Comparison of ENCODE assay signal across 13 cellular contexts in genomic region chr9:129170229-129170628, GRCh38. TPM values are rescaled to one million over a fixed set of nuclear protein-coding genes. Genes with fewer than 3 reads are reported as not detected.
DNase-seq lines count a peak whose midpoint lies in the region; ATAC-seq and TF ChIP-seq lines count a peak whose summit lies in the region.
"Had no signal": no experiment of that assay in that cellular context is flagged by ENCODE, and none has a peak within 500 bp of the region (broad histone marks: within the 10 kb centered on the region; RNA-seq: fewer than 3 reads in every experiment).

No MANE protein-coding gene starts in this region.

- no peak overlapping the region for H3K4me3 Mint-ChIP-seq in activated CD8-positive, alpha-beta memory T cell treated with anti-CD3 and anti-CD28 coated beads, Interleukin-2, amount 10 ng/mL, durations not matched to agents 7 days and 5 days
- no peak overlapping the region for H3K4me3 Mint-ChIP-seq in naive thymus-derived CD8-positive, alpha-beta T cell

- peaks cover 19% of the 10 kb centered on the region for H3K27me3 Mint-ChIP-seq in activated CD8-positive, alpha-beta memory T cell treated with anti-CD3 and anti-CD28 coated beads, Interleukin-2, amount 10 ng/mL, durations not matched to agents 7 days and 5 days
- peaks cover 0 to 3% (median 0%) of the 10 kb centered on the region in 5 donors for H3K27me3 Mint-ChIP-seq in naive thymus-derived CD8-positive, alpha-beta T cell

- ATAC-seq in activated CD8-positive, alpha-beta memory T cell treated with anti-CD3 and anti-CD28 coated beads, Interleukin-2, amount 10 ng/mL, durations not matched to agents 7 days and 5 days: no peak
- ATAC-seq in naive thymus-derived CD8-positive, alpha-beta T cell: no peak
- no peak for ATAC-seq in GM21381 (IDR thresholded peaks at IDR 0.05; ENCODE audit: unreplicated experiment)

- TF ChIP-seq POLR2A in vagina (IDR thresholded peaks at IDR 0.05): no peak

- no peaks in the 10 kb centered on the region for H3K36me3 ChIP-seq in vagina
- H3K36me3 ChIP-seq: cardiac muscle cell, spleen had no signal

- H3K27ac Mint-ChIP-seq in activated CD8-positive, alpha-beta memory T cell treated with anti-CD3 and anti-CD28 coated beads, Interleukin-2, amount 10 ng/mL, durations not matched to agents 7 days and 5 days: peak overlapping the region; percentile 71
- H3K27ac Mint-ChIP-seq in naive thymus-derived CD8-positive, alpha-beta T cell: no peak overlapping the region

- H3K4me3 ChIP-seq in epithelial cell of esophagus (ENCODE audit: low read length): no peak overlapping the region
- H3K4me3 ChIP-seq in vagina: no peak overlapping the region
- H3K4me3 ChIP-seq: cardiac muscle cell, spleen had no signal

- intact Hi-C loops in vagina (cut with DNase I): loop anchor here (10.0 kb wide), 1 partner anchor 85 kb away; no protein-coding TSS in a partner anchor

- TF ChIP-seq CTCF in RWPE1 (conservative IDR thresholded peaks at IDR 0.05; ENCODE audit: low read depth) (no peak), epithelial cell of esophagus (IDR thresholded peaks at IDR 0.05; ENCODE audit: insufficient read depth, low read depth, low read length, missing control alignments) (no peak), vagina (IDR thresholded peaks at IDR 0.05) (no peak)

- DNase-seq in activated CD8-positive, alpha-beta memory T cell treated with anti-CD3 and anti-CD28 coated beads, Interleukin-2, amount 10 ng/mL, durations not matched to agents 7 days and 5 days: peak; percentile 55
- DNase-seq in activated CD8-positive, alpha-beta memory T cell treated with anti-CD3 and anti-CD28 coated beads for 24 hours: no peak
- DNase-seq in RWPE1 (ENCODE audit: low spot score) (peak; percentile 28), epithelial cell of esophagus (ENCODE audit: low read depth) (peak; percentile 78), vagina (ENCODE audit: extremely low spot score in 2 of 2) (no peak), AG08396 (ENCODE audit: low spot score) (no peak)
- DNase-seq in naive thymus-derived CD8-positive, alpha-beta T cell: no peak
- DNase-seq: NCI-H526 treated with DMSO at 0.1 percent for 48 hours, nucleus accumbens, spleen, T1000 had no signal

- peak overlapping the region; percentile 52 for H3K27ac ChIP-seq in RWPE1
- peak overlapping the region; percentile 37 for H3K27ac ChIP-seq in vagina
- H3K27ac ChIP-seq: cardiac muscle cell, spleen had no signal

- CTCF ChIA-PET in activated CD8-positive, alpha-beta memory T cell treated with anti-CD3 and anti-CD28 coated beads, Interleukin-2, amount 10 ng/mL, durations not matched to agents 7 days and 5 days (lab: Charles Lee): interaction anchor here (0.7 to 13.4 kb wide), 8 partner anchors 13 to 454 kb away, joined by 3 to 249 read pairs (median 6); no protein-coding TSS in a partner anchor
- CTCF ChIA-PET in RWPE1 (lab: Yijun Ruan, JAX): interaction anchor here (0.6 to 1.6 kb wide), 5 partner anchors 31 to 1194 kb away, joined by 3 to 6 read pairs (median 6); no protein-coding TSS in a partner anchor

- H3K4me1 ChIP-seq in vagina: peaks cover 49% of the 10 kb centered on the region

- no peaks in the 10 kb centered on the region for H3K27me3 ChIP-seq in vagina
- H3K27me3 ChIP-seq: cardiac muscle cell had no signal

- H3K36me3 Mint-ChIP-seq in activated CD8-positive, alpha-beta memory T cell treated with anti-CD3 and anti-CD28 coated beads, Interleukin-2, amount 10 ng/mL, durations not matched to agents 7 days and 5 days: no peaks in the 10 kb centered on the region
- H3K36me3 Mint-ChIP-seq in naive thymus-derived CD8-positive, alpha-beta T cell: no peaks in the 10 kb centered on the region

- POLR2A ChIA-PET in RWPE1 (lab: Yijun Ruan, JAX; ENCODE audit: low non-redundant PET): interaction anchor here (0.6 to 0.9 kb wide), 2 partner anchors 30 to 442 kb away, joined by 4 to 6 read pairs; no protein-coding TSS in a partner anchor
- POLR2A ChIA-PET in naive thymus-derived CD8-positive, alpha-beta T cell (lab: Charles Lee): interaction anchor here (1.2 kb wide), 1 partner anchor 30 kb away, joined by 3 read pairs; no protein-coding TSS in a partner anchor

- no peaks in the 10 kb centered on the region for H3K9me3 Mint-ChIP-seq in activated CD8-positive, alpha-beta memory T cell treated with anti-CD3 and anti-CD28 coated beads, Interleukin-2, amount 10 ng/mL, durations not matched to agents 7 days and 5 days (ENCODE audit: low read depth)
- H3K9me3 Mint-ChIP-seq in naive thymus-derived CD8-positive, alpha-beta T cell: no peaks in the 10 kb centered on the region

- H3K4me1 Mint-ChIP-seq in activated CD8-positive, alpha-beta memory T cell treated with anti-CD3 and anti-CD28 coated beads, Interleukin-2, amount 10 ng/mL, durations not matched to agents 7 days and 5 days: peaks cover 33% of the 10 kb centered on the region
- H3K4me1 Mint-ChIP-seq in naive thymus-derived CD8-positive, alpha-beta T cell: peaks cover 8 to 23% (median 17%) of the 10 kb centered on the region in 4 donors

- no peaks in the 10 kb centered on the region for H3K9me3 ChIP-seq in vagina
- H3K9me3 ChIP-seq: spleen had no signal

RNA-seq across cellular contexts. Expression of gene IER5L, which starts 7.8 kb away (rescaled TPM):
- total RNA-seq in activated CD8-positive, alpha-beta memory T cell treated with anti-CD3 and anti-CD28 coated beads, Interleukin-2, amount 10 ng/mL, durations not matched to agents 7 days and 5 days: 1 to 10 TPM; 4.9 to 6.1 TPM
- 34.4 TPM for total RNA-seq in vagina
- total RNA-seq in naive thymus-derived CD8-positive, alpha-beta T cell: 1 to 10 TPM; 7.5 to 8.8 TPM
- under 1 TPM in 2 of 3 donors, not detected in 1; 0.05 to 0.49 TPM for polyA plus RNA-seq in naive thymus-derived CD8-positive, alpha-beta T cell

RNA-seq across cellular contexts. Expression of gene PTPA, which starts 59.0 kb away (rescaled TPM):
- total RNA-seq in activated CD8-positive, alpha-beta memory T cell treated with anti-CD3 and anti-CD28 coated beads, Interleukin-2, amount 10 ng/mL, durations not matched to agents 7 days and 5 days: 100 to 1,000 TPM; 115 to 129 TPM
- total RNA-seq in vagina: 46.2 TPM
- total RNA-seq in naive thymus-derived CD8-positive, alpha-beta T cell: 10 to 100 TPM; 59.7 to 60.6 TPM
- polyA plus RNA-seq in naive thymus-derived CD8-positive, alpha-beta T cell: 10 to 100 TPM; 13.7 to 15.5 (median 14.2) TPM

RNA-seq across cellular contexts. Expression of gene CRAT, which starts 59.6 kb away (rescaled TPM):
- 10 to 100 TPM; 14.1 to 17.6 TPM for total RNA-seq in activated CD8-positive, alpha-beta memory T cell treated with anti-CD3 and anti-CD28 coated beads, Interleukin-2, amount 10 ng/mL, durations not matched to agents 7 days and 5 days
- total RNA-seq in vagina: 59.9 TPM
- total RNA-seq in naive thymus-derived CD8-positive, alpha-beta T cell: 10 to 100 TPM; 10.9 to 11.3 TPM
- polyA plus RNA-seq in naive thymus-derived CD8-positive, alpha-beta T cell: 10 to 100 TPM; 10.7 to 15.5 (median 11.9) TPM

Comparison
In these comparisons a context has a peak if more than half of its experiments do, and no peak if none do; other contexts are left out.
1. DNase-seq: peak in activated CD8-positive, alpha-beta memory T cell treated with anti-CD3 and anti-CD28 coated beads, Interleukin-2, amount 10 ng/mL, durations not matched to agents 7 days and 5 days (single experiment), RWPE1 (single experiment) and epithelial cell of esophagus (single experiment); none in activated CD8-positive, alpha-beta memory T cell treated with anti-CD3 and anti-CD28 coated beads for 24 hours (single experiment), vagina (0 of 2), naive thymus-derived CD8-positive, alpha-beta T cell (0 of 10) and AG08396 (single experiment).